Comparison of ENCODE assay signal across 1 cellular context in the genomic region with DNA sequence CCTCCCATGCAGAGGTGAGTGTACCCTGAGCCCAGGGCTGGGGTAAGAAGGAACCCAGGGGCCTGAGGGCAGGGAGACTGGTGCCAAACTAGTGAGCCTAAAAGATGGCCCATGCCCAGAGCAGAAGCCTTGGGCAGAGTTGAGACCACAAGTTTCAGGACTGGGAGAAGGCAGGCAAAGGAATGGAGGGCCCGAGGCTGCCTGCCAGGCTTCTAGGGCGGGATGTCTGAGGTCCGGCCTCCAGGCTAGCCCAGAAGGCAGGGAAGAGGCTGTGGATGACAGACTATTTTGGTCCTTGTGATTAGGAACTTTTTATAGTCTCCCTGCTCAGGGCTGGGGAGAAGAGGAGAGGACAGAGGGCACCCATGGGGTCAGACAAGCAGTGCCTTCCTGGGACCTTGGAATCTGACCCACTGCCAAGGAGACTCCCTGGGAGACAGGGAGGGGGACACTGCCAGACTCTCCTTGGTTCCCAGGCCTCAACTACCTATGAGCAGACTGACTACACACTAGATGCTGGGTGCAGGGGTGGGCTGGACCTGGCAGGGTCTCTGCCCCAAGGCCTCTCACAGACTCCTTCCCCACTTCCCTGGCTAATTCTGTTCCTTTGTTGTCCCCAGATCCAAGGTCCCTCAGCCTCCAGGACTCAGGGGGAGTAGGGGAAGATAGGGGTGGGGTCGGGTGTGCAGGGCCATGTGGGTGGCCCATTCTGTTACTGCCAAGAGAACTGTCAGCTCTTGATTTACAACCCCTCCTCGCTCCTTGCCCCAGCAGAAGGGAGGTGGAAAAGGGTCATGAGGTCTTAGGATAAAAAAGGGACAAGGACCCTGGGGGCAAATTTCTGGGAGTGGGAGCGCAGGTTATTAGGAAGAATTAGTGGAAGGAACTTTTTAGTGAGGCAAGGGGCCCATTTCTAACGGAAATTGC.
TF ChIP-seq lines count a peak whose summit lies in the region.

No MANE protein-coding gene starts in this region.

TF ChIP-seq in HepG2, 621 proteins besides CTCF, POLR2A, EP300 and RAD21:
- TF ChIP-seq NFYC (CRISPR knock-in tag; IDR thresholded peaks at IDR 0.05): no peak
- no peak for TF ChIP-seq ZNF724P (CRISPR knock-in tag; IDR thresholded peaks at IDR 0.05; ENCODE audit: borderline replicate concordance)
- TF ChIP-seq ZNF503 (CRISPR knock-in tag; IDR thresholded peaks at IDR 0.05): no peak
- no peak for TF ChIP-seq ZNF143 (CRISPR knock-in tag; IDR thresholded peaks at IDR 0.05)
- no peak for TF ChIP-seq DMAP1 (CRISPR knock-in tag; IDR thresholded peaks at IDR 0.05)
- no peak for TF ChIP-seq KAT7 (CRISPR knock-in tag; IDR thresholded peaks at IDR 0.05; ENCODE audit: borderline replicate concordance)
- no peak for TF ChIP-seq ZNF280D (CRISPR knock-in tag; IDR thresholded peaks at IDR 0.05)
- no peak for TF ChIP-seq IRX3 (CRISPR knock-in tag; IDR thresholded peaks at IDR 0.05; ENCODE audit: borderline replicate concordance, low read depth)
- no peak for TF ChIP-seq CBX1 (IDR thresholded peaks at IDR 0.05; ENCODE audit: low read depth)
